In the genomic region with DNA sequence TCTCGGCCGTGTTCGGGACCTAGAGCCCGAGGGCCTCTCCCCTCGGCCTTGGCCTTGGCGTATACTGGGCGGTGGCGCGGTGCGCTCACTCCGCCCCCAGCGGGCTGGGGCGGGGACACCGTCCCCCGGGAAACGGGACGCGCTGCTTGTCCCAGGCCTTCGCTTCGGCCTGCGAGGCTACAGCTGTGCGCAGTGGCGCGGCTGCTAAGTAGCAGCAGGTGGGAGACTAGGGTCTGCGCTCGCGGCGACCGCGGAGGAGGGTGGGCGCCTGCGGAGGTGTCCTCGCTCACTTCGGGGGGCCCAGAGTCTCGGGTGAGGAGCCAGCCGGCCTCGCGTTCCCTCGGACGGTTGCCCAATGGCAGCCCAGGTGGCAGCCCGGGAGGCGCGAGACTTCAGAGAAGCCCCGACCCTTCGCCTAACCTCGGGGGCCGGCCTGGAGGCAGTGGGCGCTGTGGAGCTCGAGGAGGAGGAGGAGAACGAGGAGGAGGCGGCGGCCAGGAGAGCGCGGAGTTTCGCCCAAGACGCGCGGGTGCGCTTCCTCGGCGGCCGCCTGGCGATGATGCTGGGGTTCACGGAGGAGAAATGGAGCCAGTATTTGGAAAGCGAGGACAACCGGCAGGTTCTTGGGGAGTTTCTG, we compare ENCODE assay signal across 8 cellular contexts. TPM values are rescaled to one million over a fixed set of nuclear protein-coding genes. Genes with fewer than 3 reads are reported as not detected.
DNase-seq lines count a peak whose midpoint lies in the region; ATAC-seq, FAIRE-seq and TF ChIP-seq lines count a peak whose summit lies in the region.

A gene with protein sequence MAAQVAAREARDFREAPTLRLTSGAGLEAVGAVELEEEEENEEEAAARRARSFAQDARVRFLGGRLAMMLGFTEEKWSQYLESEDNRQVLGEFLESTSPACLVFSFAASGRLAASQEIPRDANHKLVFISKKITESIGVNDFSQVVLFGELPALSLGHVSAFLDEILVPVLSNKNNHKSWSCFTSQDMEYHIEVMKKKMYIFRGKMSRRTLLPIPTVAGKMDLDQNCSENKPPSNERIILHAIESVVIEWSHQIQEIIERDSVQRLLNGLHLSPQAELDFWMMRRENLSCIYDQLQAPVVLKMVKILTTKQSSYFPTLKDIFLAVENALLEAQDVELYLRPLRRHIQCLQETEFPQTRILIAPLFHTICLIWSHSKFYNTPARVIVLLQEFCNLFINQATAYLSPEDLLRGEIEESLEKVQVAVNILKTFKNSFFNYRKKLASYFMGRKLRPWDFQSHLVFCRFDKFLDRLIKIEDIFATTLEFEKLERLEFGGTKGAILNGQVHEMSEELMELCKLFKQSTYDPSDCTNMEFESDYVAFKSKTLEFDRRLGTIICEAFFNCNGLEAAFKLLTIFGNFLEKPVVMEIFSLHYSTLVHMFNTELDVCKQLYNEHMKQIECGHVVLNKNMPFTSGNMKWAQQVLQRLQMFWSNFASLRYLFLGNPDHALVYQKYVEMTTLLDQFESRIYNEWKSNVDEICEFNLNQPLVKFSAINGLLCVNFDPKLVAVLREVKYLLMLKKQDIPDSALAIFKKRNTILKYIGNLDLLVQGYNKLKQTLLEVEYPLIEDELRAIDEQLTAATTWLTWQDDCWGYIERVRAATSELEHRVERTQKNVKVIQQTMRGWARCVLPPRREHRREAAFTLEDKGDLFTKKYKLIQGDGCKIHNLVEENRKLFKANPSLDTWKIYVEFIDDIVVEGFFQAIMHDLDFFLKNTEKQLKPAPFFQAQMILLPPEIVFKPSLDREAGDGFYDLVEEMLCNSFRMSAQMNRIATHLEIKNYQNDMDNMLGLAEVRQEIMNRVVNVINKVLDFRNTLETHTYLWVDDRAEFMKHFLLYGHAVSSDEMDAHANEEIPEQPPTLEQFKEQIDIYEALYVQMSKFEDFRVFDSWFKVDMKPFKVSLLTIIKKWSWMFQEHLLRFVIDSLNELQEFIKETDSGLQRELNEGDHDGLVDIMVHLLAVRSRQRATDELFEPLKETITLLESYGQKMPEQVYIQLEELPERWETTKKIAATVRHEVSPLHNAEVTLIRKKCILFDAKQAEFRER (N-terminal part only) (plus strand): TSS at position 149 of the 637 bp plus-strand sequence. CDS start 207 bp downstream, at position 356.

- no peak within 1 kb of the TSS for H3K4me3 ChIP-seq in GM12878

- no peaks in the 10 kb centered on the region for H3K79me2 ChIP-seq in GM12878 (ENCODE audit: control insufficient read depth, insufficient read depth, low read length)

- no peaks in the 10 kb centered on the region for H3K36me3 ChIP-seq in GM12878 (ENCODE audit: control insufficient read depth in 2 of 2, insufficient read depth in 2 of 2, low read length in 1 of 2)

- no peak for TF ChIP-seq RAD21 in GM12878 (IDR thresholded peaks at IDR 0.05; ENCODE audit: insufficient read depth, low read depth, low read length)

- RAD21 ChIA-PET in GM12878 (lab: Charles Lee; ENCODE audit: unreplicated experiment) = no interaction called here

- TF ChIP-seq POLR2A in GM12878 (IDR thresholded peaks at IDR 0.05; ENCODE audit: low read depth, low read length) = no peak

- CTCF ChIA-PET in GM12878 (lab: Yijun Ruan, JAX) = no interaction called here

- intact Hi-C loops in GM12878 (cut with micrococcal nuclease; ENCODE audit: unreplicated experiment) = no loop called here

- TF ChIP-seq EP300 in GM12878 (IDR thresholded peaks at IDR 0.05; ENCODE audit: borderline replicate concordance in 1 of 2, control insufficient read depth in 1 of 2, low read depth in 2 of 2, low read length in 2 of 2) = no peak

- no peak within 1 kb of the TSS for H3K9ac ChIP-seq in GM12878 (ENCODE audit: control insufficient read depth, insufficient read depth, low read length)

- SMC1A ChIA-PET in GM12878 (lab: Charles Lee; ENCODE audit: uncharacterized antibody, unreplicated experiment) = no interaction called here

- 10% methylated on average over 62 of the region's 66 CpGs for WGBS in GM12878 (ENCODE audit: insufficient coverage, insufficient replicate concordance, low lambda C conversion rate, missing lambda C conversion rate)

- in situ Hi-C loops in GM12878 (cut with MboI) = no loop called here

- H2AFZ ChIP-seq in GM12878 (ENCODE audit: control insufficient read depth, low read depth, low read length) = no peak within 1 kb of the TSS

- BruUV-seq in GM12878 (replicated peaks; lab: Mats Ljungman, UMichigan) = no TSS peak

- H3K27me3 ChIP-seq in GM12878 (replicated peaks in 1 of 2; ENCODE audit: control insufficient read depth in 2 of 2, insufficient read depth in 2 of 2, low read length in 1 of 2) = peaks cover 5 to 22% of the 10 kb centered on the region in 2 experiments

- no peaks in the 10 kb centered on the region for H4K20me1 ChIP-seq in GM12878 (ENCODE audit: control insufficient read depth, insufficient read depth)

- no peak within 1 kb of the TSS for H3K27ac ChIP-seq in GM12878 (ENCODE audit: control insufficient read depth, insufficient read depth)

- H3K4me2 ChIP-seq in GM12878 (ENCODE audit: control insufficient read depth, insufficient read depth) = peak within 1 kb of the TSS; percentile 50; the same call in 1 of the 2 replicates

- FAIRE-seq in GM12878 (lab: Jason Lieb, UNC) = no peak

- ATAC-seq in GM18867 (IDR thresholded peaks at IDR 0.05; ENCODE audit: unreplicated experiment) (peak; percentile 56), GM12878 (peak; percentile 47; the same call in 2 of the 3 replicates)

- DNase-seq in AG08396 (ENCODE audit: low spot score) (peak; percentile 39), NCI-H146 treated with DMSO at 0.1 percent for 48 hours (lab: John Stamatoyannopoulos, UW; ENCODE audit: unreplicated experiment) (peak; percentile 20), GM12878 (ENCODE audit: low read depth, low spot score) (no peak), iris pigment epithelial cell (ENCODE audit: low read depth) (peak; percentile 40), SHP77 (lab: John Stamatoyannopoulos, UW) (no peak), GM19238 (ENCODE audit: insufficient read length, low spot score) (no peak)
- peak in 2 of 3 donors; percentile 7 to 16 for DNase-seq in stimulated activated CD4-positive, alpha-beta T cell treated with anti-CD3 and anti-CD28 coated beads, TNF-alpha, amount 100 ng/mL, for 48 hours (ENCODE audit: low read depth in 3 of 3)

- POLR2A ChIA-PET in GM12878 (lab: Charles Lee) = no interaction called here

- no peaks in the 10 kb centered on the region for H3K4me1 ChIP-seq in GM12878 (ENCODE audit: control insufficient read depth, insufficient read depth, low read length)

- TF ChIP-seq CTCF in GM12878 (IDR thresholded peaks at IDR 0.05 in 2 of 3, conservative IDR thresholded peaks at IDR 0.05 in 1 of 3; ENCODE audit: control insufficient read depth in 2 of 3, extremely low read depth in 1 of 3, insufficient read depth in 1 of 3, low read depth in 3 of 3, low read length in 3 of 3) = no peak

- H3K9me3 ChIP-seq in GM12878 (replicated peaks; ENCODE audit: control insufficient read depth, insufficient read depth, low read length) = no peaks in the 10 kb centered on the region; the same call in 2 of the 3 replicates

TF ChIP-seq in GM12878, 131 proteins besides CTCF, POLR2A, EP300 and RAD21 (continues in another document):
- TF ChIP-seq FOXM1 (IDR thresholded peaks at IDR 0.05; ENCODE audit: low read depth, low read length) = no peak
- no peak for TF ChIP-seq DPF2 (IDR thresholded peaks at IDR 0.05)
- TF ChIP-seq GATAD2B (conservative IDR thresholded peaks at IDR 0.05; ENCODE audit: low read depth) = no peak
- TF ChIP-seq ZNF207 (IDR thresholded peaks at IDR 0.05; ENCODE audit: borderline replicate concordance) = no peak
- TF ChIP-seq, protein P1, sequence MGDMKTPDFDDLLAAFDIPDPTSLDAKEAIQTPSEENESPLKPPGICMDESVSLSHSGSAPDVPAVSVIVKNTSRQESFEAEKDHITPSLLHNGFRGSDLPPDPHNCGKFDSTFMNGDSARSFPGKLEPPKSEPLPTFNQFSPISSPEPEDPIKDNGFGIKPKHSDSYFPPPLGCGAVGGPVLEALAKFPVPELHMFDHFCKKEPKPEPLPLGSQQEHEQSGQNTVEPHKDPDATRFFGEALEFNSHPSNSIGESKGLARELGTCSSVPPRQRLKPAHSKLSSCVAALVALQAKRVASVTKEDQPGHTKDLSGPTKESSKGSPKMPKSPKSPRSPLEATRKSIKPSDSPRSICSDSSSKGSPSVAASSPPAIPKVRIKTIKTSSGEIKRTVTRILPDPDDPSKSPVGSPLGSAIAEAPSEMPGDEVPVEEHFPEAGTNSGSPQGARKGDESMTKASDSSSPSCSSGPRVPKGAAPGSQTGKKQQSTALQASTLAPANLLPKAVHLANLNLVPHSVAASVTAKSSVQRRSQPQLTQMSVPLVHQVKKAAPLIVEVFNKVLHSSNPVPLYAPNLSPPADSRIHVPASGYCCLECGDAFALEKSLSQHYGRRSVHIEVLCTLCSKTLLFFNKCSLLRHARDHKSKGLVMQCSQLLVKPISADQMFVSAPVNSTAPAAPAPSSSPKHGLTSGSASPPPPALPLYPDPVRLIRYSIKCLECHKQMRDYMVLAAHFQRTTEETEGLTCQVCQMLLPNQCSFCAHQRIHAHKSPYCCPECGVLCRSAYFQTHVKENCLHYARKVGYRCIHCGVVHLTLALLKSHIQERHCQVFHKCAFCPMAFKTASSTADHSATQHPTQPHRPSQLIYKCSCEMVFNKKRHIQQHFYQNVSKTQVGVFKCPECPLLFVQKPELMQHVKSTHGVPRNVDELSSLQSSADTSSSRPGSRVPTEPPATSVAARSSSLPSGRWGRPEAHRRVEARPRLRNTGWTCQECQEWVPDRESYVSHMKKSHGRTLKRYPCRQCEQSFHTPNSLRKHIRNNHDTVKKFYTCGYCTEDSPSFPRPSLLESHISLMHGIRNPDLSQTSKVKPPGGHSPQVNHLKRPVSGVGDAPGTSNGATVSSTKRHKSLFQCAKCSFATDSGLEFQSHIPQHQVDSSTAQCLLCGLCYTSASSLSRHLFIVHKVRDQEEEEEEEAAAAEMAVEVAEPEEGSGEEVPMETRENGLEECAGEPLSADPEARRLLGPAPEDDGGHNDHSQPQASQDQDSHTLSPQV (IDR thresholded peaks at IDR 0.05) = no peak

RNA-seq across cellular contexts. Expression of the gene that starts here (rescaled TPM):
- 0.37 and 0.63 TPM in 2 replicates for total RNA-seq in GM12878 (2013; cell fraction: nucleolus; rRNA removed)
- under 0.01 and 0.06 TPM in 2 replicates for total RNA-seq in GM12878 (2014; rRNA removed)
- 0.04 and 0.28 TPM in 2 replicates for total RNA-seq in GM12878 (2014; rRNA removed; fragmentation: Illumina TruSeq; extraction: Trizol)
- total RNA-seq in GM12878 (2021) = 0.03 and 0.27 TPM in 2 replicates
- polyA plus RNA-seq in GM12878 (2011; ENCODE audit: low read depth) = not detected
- 0.12 and 0.23 TPM in 2 replicates for polyA plus RNA-seq in GM12878 (2011; rRNA removed)
- polyA plus RNA-seq in GM12878 (2011; cell fraction: cytosol; rRNA removed) = 0.01 and 0.05 TPM in 2 replicates
- 0.18 and 0.45 TPM in 2 replicates for polyA plus RNA-seq in GM12878 (2011; cell fraction: nucleus; rRNA removed)
- not detected in 2 replicates for polyA plus RNA-seq in GM12878 (2012)
- polyA plus RNA-seq in GM12878 (2014; fragmentation: Illumina TruSeq; extraction: Trizol) = 0.09 and 1.1 TPM in 2 replicates
- polyA plus RNA-seq in GM12878 (2014; fragmentation: Nextera tagmentation; extraction: Ambion mirVana) = under 1 TPM; 0.09 to 0.29 TPM
- polyA plus RNA-seq in GM12878 (2014; rRNA removed) = 0.03 and 0.12 TPM in 2 replicates
- under 1 TPM; 0.16 to 0.56 TPM for polyA plus RNA-seq in GM12878 (2016; fragmentation: Nextera tagmentation; extraction: Ambion mirVana)
- polyA minus RNA-seq in GM12878 (2011; rRNA and poly(A)+ RNA removed) = 0.15 TPM in 2 replicates
- polyA minus RNA-seq in GM12878 (2011; cell fraction: cytosol; rRNA and poly(A)+ RNA removed) = not detected in 2 replicates
- polyA minus RNA-seq in GM12878 (2011; cell fraction: nucleus; rRNA and poly(A)+ RNA removed) = 0.77 and 1.3 TPM in 2 replicates

Comparison
In these comparisons a context has a peak if more than half of its experiments do, and no peak if none do; other contexts are left out.
1. DNase-seq: peak in AG08396 (single experiment), NCI-H146 treated with DMSO at 0.1 percent for 48 hours (single experiment), iris pigment epithelial cell (single experiment) and stimulated activated CD4-positive, alpha-beta T cell treated with anti-CD3 and anti-CD28 coated beads, TNF-alpha, amount 100 ng/mL, for 48 hours (2 of 3); none in GM12878 (single experiment), SHP77 (0 of 2) and GM19238 (single experiment).